8 cellular contexts compared by ENCODE assay signal in the genomic region with DNA sequence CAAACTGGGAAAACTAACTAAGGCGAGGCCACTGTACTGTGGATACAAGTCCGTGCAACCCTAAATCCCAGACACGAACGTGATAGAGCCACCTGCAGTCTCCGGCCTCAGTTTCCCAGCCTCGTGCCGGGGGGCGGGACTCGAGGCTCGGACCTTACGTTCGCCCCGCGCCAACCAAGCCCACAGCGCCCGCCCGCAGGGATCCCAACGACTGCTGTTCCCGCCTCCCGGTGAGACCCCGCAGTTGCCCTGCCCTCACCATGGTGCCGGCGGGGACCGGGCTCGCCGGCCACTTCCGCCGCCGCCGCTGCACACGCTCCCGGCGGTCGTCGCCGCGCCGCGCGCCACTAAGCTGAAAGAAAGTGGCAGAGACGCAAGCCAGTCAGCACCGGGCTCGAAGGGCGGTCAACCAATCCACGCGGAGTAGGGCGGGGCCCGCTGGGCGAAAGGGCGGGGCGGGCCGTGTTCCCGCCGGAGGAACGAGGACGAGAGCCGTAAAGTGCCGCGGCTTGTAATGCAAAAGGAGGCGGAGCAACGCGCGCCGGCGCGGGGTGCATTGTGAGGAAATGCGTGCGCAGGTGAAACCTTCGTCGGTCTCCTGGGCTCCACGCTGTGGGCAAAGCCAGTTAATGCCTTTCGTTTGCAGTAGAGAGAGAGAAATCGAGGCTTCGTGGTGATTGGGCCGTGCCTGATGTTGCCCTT. TPM values are rescaled to one million over a fixed set of nuclear protein-coding genes. Genes with fewer than 3 reads are reported as not detected.
DNase-seq lines count a peak whose midpoint lies in the region; ATAC-seq and TF ChIP-seq lines count a peak whose summit lies in the region.

A gene (minus strand): TSS at position 318 of the 702 bp plus-strand sequence. CDS start 56 bp downstream, at position 262.

- peak within 1 kb of the TSS; percentile 96 for H3K27ac Mint-ChIP-seq in activated naive CD4-positive, alpha-beta T cell treated with anti-CD3 and anti-CD28 coated beads, Interleukin-2, amount 50 U/mL, for 24 hours

- DNase-seq in NCI-H1092 (lab: John Stamatoyannopoulos, UW) (peak; percentile 98), globus pallidus (ENCODE audit: low spot score) (peak; percentile 93), occipital lobe (lab: John Stamatoyannopoulos, UW) (peak; percentile 98)

- H3K4me3 Mint-ChIP-seq in activated naive CD4-positive, alpha-beta T cell treated with anti-CD3 and anti-CD28 coated beads, Interleukin-2, amount 50 U/mL, for 24 hours = peak within 1 kb of the TSS; percentile 92

- no peaks in the 10 kb centered on the region for H3K9me3 Mint-ChIP-seq in activated naive CD4-positive, alpha-beta T cell treated with anti-CD3 and anti-CD28 coated beads, Interleukin-2, amount 50 U/mL, for 24 hours

- peak within 1 kb of the TSS; percentile 95 for H3K27ac ChIP-seq in temporal lobe (ENCODE audit: low read depth, low read length)

- ATAC-seq in HG02610 (IDR thresholded peaks at IDR 0.05; ENCODE audit: unreplicated experiment) (peak; percentile 91), SK-N-SH treated with all-trans-retinoic acid at 6 μM for 48 hours (peak; percentile 97)

- H3K27me3 Mint-ChIP-seq in activated naive CD4-positive, alpha-beta T cell treated with anti-CD3 and anti-CD28 coated beads, Interleukin-2, amount 50 U/mL, for 24 hours = no peaks in the 10 kb centered on the region

- peaks cover 53% of the 10 kb centered on the region for H3K4me1 Mint-ChIP-seq in activated naive CD4-positive, alpha-beta T cell treated with anti-CD3 and anti-CD28 coated beads, Interleukin-2, amount 50 U/mL, for 24 hours

- peaks cover 6% of the 10 kb centered on the region for H3K36me3 Mint-ChIP-seq in activated naive CD4-positive, alpha-beta T cell treated with anti-CD3 and anti-CD28 coated beads, Interleukin-2, amount 50 U/mL, for 24 hours

- peak; percentile 89 for TF ChIP-seq POLR2A in GM10847 (IDR thresholded peaks at IDR 0.05; ENCODE audit: extremely low read depth, insufficient read length)

TF ChIP-seq in SK-N-SH treated with all-trans-retinoic acid at 6 μM for 48 hours, 23 proteins besides CTCF, POLR2A, EP300 and RAD21:
- TF ChIP-seq, protein P1, sequence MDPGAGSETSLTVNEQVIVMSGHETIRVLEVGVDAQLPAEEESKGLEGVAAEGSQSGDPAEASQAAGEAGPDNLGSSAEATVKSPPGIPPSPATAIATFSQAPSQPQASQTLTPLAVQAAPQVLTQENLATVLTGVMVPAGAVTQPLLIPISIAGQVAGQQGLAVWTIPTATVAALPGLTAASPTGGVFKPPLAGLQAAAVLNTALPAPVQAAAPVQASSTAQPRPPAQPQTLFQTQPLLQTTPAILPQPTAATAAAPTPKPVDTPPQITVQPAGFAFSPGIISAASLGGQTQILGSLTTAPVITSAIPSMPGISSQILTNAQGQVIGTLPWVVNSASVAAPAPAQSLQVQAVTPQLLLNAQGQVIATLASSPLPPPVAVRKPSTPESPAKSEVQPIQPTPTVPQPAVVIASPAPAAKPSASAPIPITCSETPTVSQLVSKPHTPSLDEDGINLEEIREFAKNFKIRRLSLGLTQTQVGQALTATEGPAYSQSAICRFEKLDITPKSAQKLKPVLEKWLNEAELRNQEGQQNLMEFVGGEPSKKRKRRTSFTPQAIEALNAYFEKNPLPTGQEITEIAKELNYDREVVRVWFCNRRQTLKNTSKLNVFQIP (CRISPR knock-in tag; IDR thresholded peaks at IDR 0.05; ENCODE audit: borderline replicate concordance, low read depth) = no peak
- TF ChIP-seq ZFP30 (CRISPR knock-in tag; IDR thresholded peaks at IDR 0.05) (no peak), OSR1 (CRISPR knock-in tag; IDR thresholded peaks at IDR 0.05) (no peak), RARB (CRISPR knock-in tag; IDR thresholded peaks at IDR 0.05) (no peak), CSDC2 (CRISPR knock-in tag; IDR thresholded peaks at IDR 0.05) (0 out of 2 replicates have a peak, but pooled peaks have one; percentile 22)
- TF ChIP-seq, protein P2, sequence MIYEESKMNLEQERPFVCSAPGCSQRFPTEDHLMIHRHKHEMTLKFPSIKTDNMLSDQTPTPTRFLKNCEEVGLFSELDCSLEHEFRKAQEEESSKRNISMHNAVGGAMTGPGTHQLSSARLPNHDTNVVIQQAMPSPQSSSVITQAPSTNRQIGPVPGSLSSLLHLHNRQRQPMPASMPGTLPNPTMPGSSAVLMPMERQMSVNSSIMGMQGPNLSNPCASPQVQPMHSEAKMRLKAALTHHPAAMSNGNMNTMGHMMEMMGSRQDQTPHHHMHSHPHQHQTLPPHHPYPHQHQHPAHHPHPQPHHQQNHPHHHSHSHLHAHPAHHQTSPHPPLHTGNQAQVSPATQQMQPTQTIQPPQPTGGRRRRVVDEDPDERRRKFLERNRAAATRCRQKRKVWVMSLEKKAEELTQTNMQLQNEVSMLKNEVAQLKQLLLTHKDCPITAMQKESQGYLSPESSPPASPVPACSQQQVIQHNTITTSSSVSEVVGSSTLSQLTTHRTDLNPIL (CRISPR knock-in tag; IDR thresholded peaks at IDR 0.05; ENCODE audit: low read depth) = no peak

RNA-seq across cellular contexts. Expression of the gene that starts here (rescaled TPM):
- total RNA-seq in occipital lobe (72.2 TPM), temporal lobe (58.0 TPM)

Comparison
In these comparisons a context has a peak if more than half of its experiments do, and no peak if none do; other contexts are left out.
1. Peak in every context shown above with its lines: DNase-seq, ATAC-seq and H3K27ac ChIP-seq.